In genomic region chr2:188884552-188884951, GRCh38 we compare ENCODE assay signal across 34 cellular contexts.
A peak's percentile ranks its signal among the peaks of the same experiment; 100 is the strongest.
DNase-seq lines count a peak whose midpoint lies in the region; ATAC-seq, FAIRE-seq and TF ChIP-seq lines count a peak whose summit lies in the region.
"Had no signal": no experiment of that assay in that cellular context is flagged by ENCODE, and none has a peak within 500 bp of the region (broad histone marks: within the 10 kb centered on the region; RNA-seq: fewer than 3 reads in every experiment).

No MANE protein-coding gene starts in this region.

- H2AFZ ChIP-seq in mammary epithelial cell (ENCODE audit: low read depth, low read length) (no peak overlapping the region), astrocyte (ENCODE audit: low read depth, low read length) (no peak overlapping the region)

- POLR2A ChIA-PET in MCF 10A (lab: Yijun Ruan, JAX) = no interaction called here

- no peaks in the 10 kb centered on the region for H3K4me1 ChIP-seq in mammary epithelial cell (ENCODE audit: insufficient read depth, low read length)
- H3K4me1 ChIP-seq in astrocyte (ENCODE audit: insufficient read depth, low read length) = peaks cover 9% of the 10 kb centered on the region
- H3K4me1 ChIP-seq in vagina = no peaks in the 10 kb centered on the region
- no peaks in the 10 kb centered on the region for H3K4me1 ChIP-seq in left lung
- H3K4me1 ChIP-seq: Peyer's patch had no signal

- H3K4me3 Mint-ChIP-seq in MCF 10A (ENCODE audit: unreplicated experiment) = no peak overlapping the region
- no peak overlapping the region for H3K4me3 Mint-ChIP-seq in astrocyte (ENCODE audit: unreplicated experiment)
- H3K4me3 Mint-ChIP-seq: activated CD4-positive, alpha-beta memory T cell treated with anti-CD3 and anti-CD28 coated beads, Interleukin-2, amount 10 ng/mL, durations not matched to agents 7 days and 5 days; activated naive CD4-positive, alpha-beta T cell treated with anti-CD3 and anti-CD28 coated beads, Interleukin-2, amount 50 U/mL, for 24 hours; activated T-helper 17 cell treated with anti-CD3 and anti-CD28 coated beads, Interleukin-2, amount 50 U/mL, for 72 hours; CD4-positive, alpha-beta T cell; IgD-negative memory B cell; stimulated activated naive CD8-positive, alpha-beta T cell treated with anti-CD3 and anti-CD28 coated beads, Interleukin-15, Interleukin-2, amounts not matched to agents 100 ng/mL and 50 ng/mL, for 24 hours; T-helper 1 cell treated with Interleukin-12 subunit alpha and Interleukin-12 subunit beta and Interleukin-4 antibody, amounts not matched to agents 30 μg/mL and 1 μg/mL, for 36 hours had no signal

- H3K36me3 ChIP-seq in mammary epithelial cell (ENCODE audit: insufficient read depth, low read length) = no peaks in the 10 kb centered on the region
- no peaks in the 10 kb centered on the region for H3K36me3 ChIP-seq in astrocyte (ENCODE audit: insufficient read depth, low read length)
- H3K36me3 ChIP-seq in vagina = no peaks in the 10 kb centered on the region
- no peaks in the 10 kb centered on the region for H3K36me3 ChIP-seq in left lung
- H3K36me3 ChIP-seq: Peyer's patch had no signal

- in situ Hi-C loops in mammary epithelial cell (cut with MboI; ENCODE audit: low sequenced_read_pairs in 2 of 2) = no loop called here

- intact Hi-C loops in MCF 10A (cut with micrococcal nuclease) = no loop called here
- intact Hi-C loops in mammary epithelial cell (cut with micrococcal nuclease) = no loop called here
- intact Hi-C loops in vagina (cut with DNase I) = no loop called here
- intact Hi-C loops in left lung (cut with DNase I) = no loop called here

- no peak overlapping the region for H3K4me2 ChIP-seq in mammary epithelial cell (ENCODE audit: insufficient read depth, low read depth, low read length)
- H3K4me2 ChIP-seq in astrocyte (ENCODE audit: low read length) = peak overlapping the region; percentile 49

- no peaks in the 10 kb centered on the region for H3K36me3 Mint-ChIP-seq in MCF 10A (ENCODE audit: insufficient read depth, unreplicated experiment)
- H3K36me3 Mint-ChIP-seq in astrocyte (ENCODE audit: low read depth, unreplicated experiment) = no peaks in the 10 kb centered on the region
- H3K36me3 Mint-ChIP-seq: activated naive CD4-positive, alpha-beta T cell treated with anti-CD3 and anti-CD28 coated beads, Interleukin-2, amount 50 U/mL, for 24 hours; IgD-negative memory B cell had no signal

- no peaks in the 10 kb centered on the region for H4K20me1 ChIP-seq in mammary epithelial cell (ENCODE audit: insufficient read depth, low read length)
- H4K20me1 ChIP-seq in astrocyte (ENCODE audit: insufficient read depth, low read length) = no peaks in the 10 kb centered on the region

- DNase-seq in MCF 10A (ENCODE audit: unreplicated experiment) (peak; percentile 19), mammary epithelial cell (no peak), astrocyte (ENCODE audit: low read depth) (no peak), fibroblast of the conjunctiva (ENCODE audit: low read depth) (peak; percentile 43), vagina (ENCODE audit: extremely low spot score in 2 of 2) (no peak), left lung (no peak)
- DNase-seq in activated T-cell treated with anti-CD3 and anti-CD28 coated beads, Interleukin-2, amount 50 U/mL, for 48 hours = no peak
- DNase-seq: 8988T; activated CD4-positive, alpha-beta memory T cell treated with anti-CD3 and anti-CD28 coated beads, Interleukin-2, amount 10 ng/mL, durations not matched to agents 7 days and 5 days; activated CD8-positive, alpha-beta memory T cell treated with anti-CD3 and anti-CD28 coated beads, Interleukin-2, amount 50 U/mL, for 48 hours; AML-193; anterior cingulate cortex; caudate nucleus; CD4-positive, alpha-beta T cell; dorsolateral prefrontal cortex; foreskin melanocyte; mesendoderm; NCI-H1092 treated with DMSO at 0.1 percent for 48 hours; NCI-H2029 treated with DMSO at 0.1 percent for 48 hours; NCI-H2227 treated with DMSO at 0.1 percent for 48 hours; NCI-H526 treated with DMSO at 0.1 percent for 48 hours; Peyer's patch; SIG-M5 had no signal

- H3K4me1 Mint-ChIP-seq in MCF 10A (ENCODE audit: insufficient read depth, unreplicated experiment) (no peaks in the 10 kb centered on the region), astrocyte (ENCODE audit: low read depth, unreplicated experiment) (peaks cover 3% of the 10 kb centered on the region)
- H3K4me1 Mint-ChIP-seq: activated CD4-positive, alpha-beta memory T cell treated with anti-CD3 and anti-CD28 coated beads, Interleukin-2, amount 10 ng/mL, durations not matched to agents 7 days and 5 days; activated naive CD4-positive, alpha-beta T cell treated with anti-CD3 and anti-CD28 coated beads, Interleukin-2, amount 50 U/mL, for 24 hours; activated T-helper 17 cell treated with anti-CD3 and anti-CD28 coated beads, Interleukin-2, amount 50 U/mL, for 72 hours had no signal

- no peak for FAIRE-seq in astrocyte (lab: Jason Lieb, UNC)
- FAIRE-seq: D721Med, endothelial cell of umbilical vein, GM12878 had no signal

- no peaks in the 10 kb centered on the region for H3K9me3 ChIP-seq in mammary epithelial cell (replicated peaks; ENCODE audit: insufficient read depth, low read length)
- H3K9me3 ChIP-seq in astrocyte (ENCODE audit: insufficient read depth, low read depth, low read length) = peaks cover 4% of the 10 kb centered on the region
- no peaks in the 10 kb centered on the region for H3K9me3 ChIP-seq in vagina
- H3K9me3 ChIP-seq in left lung = peaks cover 0 to 4% of the 10 kb centered on the region in 2 donors
- H3K9me3 ChIP-seq: Peyer's patch had no signal

- no TSS peak for BruUV-seq in MCF 10A (replicated peaks; lab: Mats Ljungman, UMichigan)
- no TSS peak for BruUV-seq in mammary epithelial cell (replicated peaks; lab: Mats Ljungman, UMichigan)

- H3K79me2 ChIP-seq in mammary epithelial cell (ENCODE audit: insufficient read depth, low read length) = no peaks in the 10 kb centered on the region
- H3K79me2 ChIP-seq in astrocyte (ENCODE audit: insufficient read depth, low read length) = no peaks in the 10 kb centered on the region

- H3K4me3 ChIP-seq in mammary epithelial cell (replicated peaks in 1 of 3; ENCODE audit: insufficient read depth in 1 of 3, low read depth in 2 of 3, low read length in 3 of 3) (no peak overlapping the region), astrocyte (ENCODE audit: insufficient read depth, low read depth, low read length) (no peak overlapping the region), vagina (no peak overlapping the region), left lung (no peak overlapping the region)
- H3K4me3 ChIP-seq: dorsolateral prefrontal cortex, GM12878, Peyer's patch, skin epidermis had no signal

- no peaks in the 10 kb centered on the region for H3K27me3 Mint-ChIP-seq in MCF 10A (ENCODE audit: insufficient read depth, unreplicated experiment)
- H3K27me3 Mint-ChIP-seq in astrocyte (ENCODE audit: low read depth, unreplicated experiment) = no peaks in the 10 kb centered on the region
- H3K27me3 Mint-ChIP-seq: activated CD4-positive, alpha-beta memory T cell treated with anti-CD3 and anti-CD28 coated beads, Interleukin-2, amount 10 ng/mL, durations not matched to agents 7 days and 5 days; activated T-helper 17 cell treated with anti-CD3 and anti-CD28 coated beads, Interleukin-2, amount 50 U/mL, for 72 hours; CD4-positive, alpha-beta T cell; IgD-negative memory B cell; stimulated activated naive CD8-positive, alpha-beta T cell treated with anti-CD3 and anti-CD28 coated beads, Interleukin-15, Interleukin-2, amounts not matched to agents 100 ng/mL and 50 ng/mL, for 24 hours had no signal

- H3K9me3 Mint-ChIP-seq in MCF 10A (ENCODE audit: unreplicated experiment) = peaks cover 8% of the 10 kb centered on the region
- peaks cover 7% of the 10 kb centered on the region for H3K9me3 Mint-ChIP-seq in astrocyte (ENCODE audit: unreplicated experiment)
- H3K9me3 Mint-ChIP-seq: activated CD4-positive, alpha-beta memory T cell treated with anti-CD3 and anti-CD28 coated beads, Interleukin-2, amount 10 ng/mL, durations not matched to agents 7 days and 5 days; CD4-positive, alpha-beta T cell; T-helper 1 cell treated with Interleukin-12 subunit alpha and Interleukin-12 subunit beta and Interleukin-4 antibody, amounts not matched to agents 30 μg/mL and 1 μg/mL, for 36 hours had no signal

- dilution Hi-C loops in mammary epithelial cell (cut with HindIII; ENCODE audit: low sequenced_read_pairs) = no loop called here

- ATAC-seq in GM21367 (IDR thresholded peaks at IDR 0.05; ENCODE audit: unreplicated experiment) (no peak), left lung (no peak)
- ATAC-seq: activated CD4-positive, CD25-positive, alpha-beta regulatory T cell treated with anti-CD3 and anti-CD28 coated beads, Interleukin-2, amount 50 U/mL, for 24 hours; activated T-helper 17 cell treated with anti-CD3 and anti-CD28 coated beads, Interleukin-2, amount 50 U/mL, for 72 hours; GM12878 had no signal

- CTCF ChIA-PET in MCF 10A (lab: Yijun Ruan, JAX) (no interaction called here), mammary epithelial cell (lab: Charles Lee; ENCODE audit: low non-redundant PET) (no interaction called here)

- H3K27ac Mint-ChIP-seq in MCF 10A (ENCODE audit: low read depth, unreplicated experiment) (no peak overlapping the region), astrocyte (ENCODE audit: unreplicated experiment) (no peak overlapping the region)
- H3K27ac Mint-ChIP-seq: activated CD4-positive, alpha-beta memory T cell treated with anti-CD3 and anti-CD28 coated beads, Interleukin-2, amount 10 ng/mL, durations not matched to agents 7 days and 5 days; activated naive CD4-positive, alpha-beta T cell treated with anti-CD3 and anti-CD28 coated beads, Interleukin-2, amount 50 U/mL, for 24 hours; activated T-helper 17 cell treated with anti-CD3 and anti-CD28 coated beads, Interleukin-2, amount 50 U/mL, for 72 hours; CD4-positive, alpha-beta T cell; IgD-negative memory B cell; stimulated activated naive CD8-positive, alpha-beta T cell treated with anti-CD3 and anti-CD28 coated beads, Interleukin-15, Interleukin-2, amounts not matched to agents 100 ng/mL and 50 ng/mL, for 24 hours; T-helper 1 cell treated with Interleukin-12 subunit alpha and Interleukin-12 subunit beta and Interleukin-4 antibody, amounts not matched to agents 30 μg/mL and 1 μg/mL, for 36 hours had no signal

- 47% methylated on average over 3 of the region's 3 CpGs for WGBS in mammary epithelial cell (ENCODE audit: low coverage, missing lambda C conversion rate)

- TF ChIP-seq POLR2A in vagina (IDR thresholded peaks at IDR 0.05) = no peak

- no peak overlapping the region for H3K27ac ChIP-seq in mammary epithelial cell (ENCODE audit: insufficient read depth, low read depth, low read length)
- no peak overlapping the region for H3K27ac ChIP-seq in astrocyte (ENCODE audit: low read depth, low read length)
- peak overlapping the region; percentile 18 for H3K27ac ChIP-seq in vagina
- H3K27ac ChIP-seq in left lung = peak overlapping the region in 1 of 2 donors; percentile 46
- H3K27ac ChIP-seq: dorsolateral prefrontal cortex had no signal

- TF ChIP-seq CTCF in MCF 10A (IDR thresholded peaks at IDR 0.05; ENCODE audit: unreplicated experiment) = no peak
- no peak for TF ChIP-seq CTCF in mammary epithelial cell (conservative IDR thresholded peaks at IDR 0.05 in 1 of 2, IDR thresholded peaks at IDR 0.05 in 1 of 2; ENCODE audit: extremely low read depth in 1 of 2, insufficient read depth in 1 of 2, low read depth in 1 of 2, low read length in 2 of 2)
- no peak for TF ChIP-seq CTCF in astrocyte (IDR thresholded peaks at IDR 0.05; ENCODE audit: insufficient read depth, low read depth, low read length)
- TF ChIP-seq CTCF in vagina (IDR thresholded peaks at IDR 0.05) = no peak
- TF ChIP-seq CTCF in left lung (IDR thresholded peaks at IDR 0.05) = no peak

- H3K9ac ChIP-seq in mammary epithelial cell (ENCODE audit: insufficient read depth, low read length) (no peak overlapping the region), astrocyte (ENCODE audit: low read length) (no peak overlapping the region)

- H3K27me3 ChIP-seq in mammary epithelial cell (ENCODE audit: insufficient read depth, low read length) (no peaks in the 10 kb centered on the region), astrocyte (ENCODE audit: insufficient read depth, low read length) (no peaks in the 10 kb centered on the region), vagina (no peaks in the 10 kb centered on the region), left lung (no peaks in the 10 kb centered on the region)
- H3K27me3 ChIP-seq: dorsolateral prefrontal cortex, Peyer's patch had no signal

Comparison
In these comparisons a context has a peak if more than half of its experiments do, and no peak if none do; other contexts are left out.
1. DNase-seq: peak in MCF 10A (single experiment) and fibroblast of the conjunctiva (single experiment); none in mammary epithelial cell (single experiment), astrocyte (single experiment), vagina (0 of 2), activated T-cell treated with anti-CD3 and anti-CD28 coated beads, Interleukin-2, amount 50 U/mL, for 48 hours (0 of 2) and left lung (0 of 2).